9 cellular contexts compared by ENCODE assay signal in the genomic region with DNA sequence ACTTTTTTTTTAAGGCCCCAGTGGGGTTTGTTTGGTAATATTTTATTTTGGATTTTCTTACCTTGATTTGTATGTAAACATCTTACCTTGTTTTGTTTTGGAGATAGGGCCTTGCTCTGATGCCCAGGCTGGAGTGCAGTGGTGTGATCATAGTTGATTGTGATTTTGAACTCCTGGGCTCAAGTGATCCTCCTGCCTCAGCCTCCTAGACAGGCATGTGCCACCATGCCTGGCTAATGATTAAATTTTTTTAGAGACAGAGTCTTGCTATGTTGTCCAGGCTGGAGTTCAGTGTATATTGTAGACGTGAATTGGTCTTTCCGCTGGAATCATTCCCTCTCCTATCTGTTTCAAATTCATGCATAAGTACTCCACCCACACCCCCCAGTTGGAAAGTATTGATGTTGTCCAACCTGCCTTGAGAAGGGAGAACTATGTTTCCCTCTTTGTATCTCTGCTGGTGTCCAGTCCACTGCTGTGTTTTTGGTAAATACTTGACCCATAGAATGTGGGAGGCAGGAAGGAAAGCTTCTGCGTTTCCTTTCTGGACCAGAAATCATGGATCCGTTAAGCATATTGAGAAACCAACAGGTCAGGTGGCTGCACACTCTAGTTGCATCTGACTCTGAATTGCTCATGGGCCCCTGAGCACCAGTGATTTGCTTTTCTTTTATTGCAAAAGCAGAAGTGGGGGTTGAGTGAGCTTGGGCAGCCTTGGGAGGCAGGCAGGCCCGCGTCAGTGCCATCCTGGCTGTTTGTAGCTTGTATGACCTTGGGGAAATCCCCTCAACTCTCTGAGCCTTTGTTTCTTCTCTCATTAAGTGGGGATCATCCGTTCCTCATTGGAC. TPM values are rescaled to one million over a fixed set of nuclear protein-coding genes. Genes with fewer than 3 reads are reported as not detected.
A peak's percentile ranks its signal among the peaks of the same experiment; 100 is the strongest.
DNase-seq lines count a peak whose midpoint lies in the region; ATAC-seq and TF ChIP-seq lines count a peak whose summit lies in the region.
"Had no signal": no experiment of that assay in that cellular context is flagged by ENCODE, and none has a peak within 500 bp of the region (broad histone marks: within the 10 kb centered on the region; RNA-seq: fewer than 3 reads in every experiment).

No MANE protein-coding gene starts in this region.

- TF ChIP-seq POLR2A in IMR-90 (IDR thresholded peaks at IDR 0.05; ENCODE audit: low read depth, low read length) = no peak

- no peak overlapping the region for H2AK9ac ChIP-seq in IMR-90 (replicated peaks; ENCODE audit: low read depth, low read length, poor library complexity)

- no peak overlapping the region for H4K91ac ChIP-seq in IMR-90 (ENCODE audit: insufficient read depth, low read depth, low read length)

- intact Hi-C loops in activated CD8-positive, alpha-beta T cell treated with anti-CD3 and anti-CD28 coated beads for 36 hours (cut with micrococcal nuclease) = no loop called here
- intact Hi-C loops in IMR-90 (cut with micrococcal nuclease) (no loop called here), heart right ventricle (cut with DNase I) (no loop called here)

- H3K56ac ChIP-seq in IMR-90 (ENCODE audit: extremely low read depth, insufficient read depth, low read length) = no peak overlapping the region

- H3K4me1 ChIP-seq in IMR-90 (ENCODE audit: control insufficient read depth, insufficient read depth, low read length) (peaks cover 6% of the 10 kb centered on the region), heart right ventricle (peaks cover 0 to 13% (median 0%) of the 10 kb centered on the region in 9 donors)

- CTCF ChIA-PET in activated CD8-positive, alpha-beta T cell treated with anti-CD3 and anti-CD28 coated beads for 36 hours (lab: Charles Lee) = interaction anchor here (1.5 to 5.7 kb wide), 8 partner anchors 10 to 406 kb away, joined by 3 to 33 read pairs (median 18); a partner anchor contains a TSS
- CTCF ChIA-PET in activated CD8-positive, alpha-beta T cell treated with anti-CD3 and anti-CD28 coated beads, Interleukin-2, amount 10 ng/mL, durations not matched to agents 7 days and 5 days (lab: Charles Lee) = interaction anchor here (0.7 to 2.5 kb wide), 7 partner anchors 9 to 112 kb away, joined by 3 to 11 read pairs (median 5); no protein-coding TSS in a partner anchor
- CTCF ChIA-PET in IMR-90 (lab: Yijun Ruan, JAX) = no interaction called here

- H2BK15ac ChIP-seq in IMR-90 (ENCODE audit: low read depth, low read length) = no peak overlapping the region

- ATAC-seq in activated CD8-positive, alpha-beta T cell treated with anti-CD3 and anti-CD28 coated beads for 36 hours = peak; percentile 24
- no peak for ATAC-seq in activated CD8-positive, alpha-beta T cell treated with anti-CD3 and anti-CD28 coated beads, Interleukin-2, amount 10 ng/mL, durations not matched to agents 7 days and 5 days
- no peak for ATAC-seq in IMR-90 (ENCODE audit: low read depth)
- peak; percentile 99 for ATAC-seq in stimulated activated memory B cell treated with anti-CD40 and anti-IgM and Interleukin-4, amounts not matched to agents 10 μg/mL and 1 μg/mL and 100 μg/mL, for 72 hours
- ATAC-seq in HG02571 (IDR thresholded peaks at IDR 0.05; ENCODE audit: unreplicated experiment) = no peak
- ATAC-seq in heart right ventricle = no peak

- no peak overlapping the region for H3K27ac Mint-ChIP-seq in activated CD8-positive, alpha-beta T cell treated with anti-CD3 and anti-CD28 coated beads for 36 hours
- no peak overlapping the region for H3K27ac Mint-ChIP-seq in activated CD8-positive, alpha-beta T cell treated with anti-CD3 and anti-CD28 coated beads, Interleukin-2, amount 10 ng/mL, durations not matched to agents 7 days and 5 days
- H3K27ac Mint-ChIP-seq in stimulated activated memory B cell treated with anti-CD40 and anti-IgM and Interleukin-4, amounts not matched to agents 10 μg/mL and 1 μg/mL and 100 μg/mL, for 72 hours = peak overlapping the region; percentile 82

- H3K27me3 Mint-ChIP-seq in activated CD8-positive, alpha-beta T cell treated with anti-CD3 and anti-CD28 coated beads for 36 hours = no peaks in the 10 kb centered on the region
- H3K27me3 Mint-ChIP-seq in activated CD8-positive, alpha-beta T cell treated with anti-CD3 and anti-CD28 coated beads, Interleukin-2, amount 10 ng/mL, durations not matched to agents 7 days and 5 days (ENCODE audit: low read depth) = no peaks in the 10 kb centered on the region
- H3K27me3 Mint-ChIP-seq in stimulated activated memory B cell treated with anti-CD40 and anti-IgM and Interleukin-4, amounts not matched to agents 10 μg/mL and 1 μg/mL and 100 μg/mL, for 72 hours = no peaks in the 10 kb centered on the region

- H2BK5ac ChIP-seq in IMR-90 (ENCODE audit: low read depth, low read length, poor library complexity, severe bottlenecking) = no peak overlapping the region

- H3K27me3 ChIP-seq in IMR-90 (ENCODE audit: control insufficient read depth, insufficient read depth, low read length) (no peaks in the 10 kb centered on the region), heart right ventricle (no peaks in the 10 kb centered on the region)

- 0 out of 2 replicates have a peak overlapping the region, but pooled peaks have one; percentile 11 for H3K14ac ChIP-seq in IMR-90 (replicated peaks; ENCODE audit: low read depth, low read length)

- no peaks in the 10 kb centered on the region for H3K9me1 ChIP-seq in IMR-90 (ENCODE audit: insufficient read depth, low read length)

- peak overlapping the region; percentile 51 for H2AFZ ChIP-seq in IMR-90 (replicated peaks; ENCODE audit: low read length, poor library complexity)

- no peak overlapping the region for H2AK5ac ChIP-seq in IMR-90 (ENCODE audit: low read depth, low read length)

- H3K27ac ChIP-seq in IMR-90 (ENCODE audit: insufficient read depth, low read length) = no peak overlapping the region
- H3K27ac ChIP-seq in heart right ventricle = no peak overlapping the region

- no peak overlapping the region for H3K9ac ChIP-seq in IMR-90 (ENCODE audit: low read depth, low read length)

- H3K36me3 Mint-ChIP-seq in activated CD8-positive, alpha-beta T cell treated with anti-CD3 and anti-CD28 coated beads for 36 hours (ENCODE audit: low read depth) = no peaks in the 10 kb centered on the region
- peaks cover 6% of the 10 kb centered on the region for H3K36me3 Mint-ChIP-seq in activated CD8-positive, alpha-beta T cell treated with anti-CD3 and anti-CD28 coated beads, Interleukin-2, amount 10 ng/mL, durations not matched to agents 7 days and 5 days (ENCODE audit: low read depth)
- no peaks in the 10 kb centered on the region for H3K36me3 Mint-ChIP-seq in stimulated activated memory B cell treated with anti-CD40 and anti-IgM and Interleukin-4, amounts not matched to agents 10 μg/mL and 1 μg/mL and 100 μg/mL, for 72 hours

- H3K9me3 ChIP-seq in IMR-90 (ENCODE audit: control insufficient read depth, insufficient read depth, low read length) = no peaks in the 10 kb centered on the region
- H3K9me3 ChIP-seq in heart right ventricle = no peaks in the 10 kb centered on the region

- dilution Hi-C loops in IMR-90 (cut with HindIII; ENCODE audit: low sequenced_read_pairs, unreplicated experiment) = no loop called here

- H3K4me3 ChIP-seq in IMR-90 (ENCODE audit: insufficient read depth, low read depth, low read length) = no peak overlapping the region
- H3K4me3 ChIP-seq in heart right ventricle = no peak overlapping the region

- H4K8ac ChIP-seq in IMR-90 (ENCODE audit: low read depth in 2 of 2, low read length in 2 of 2) = no peak overlapping the region

- no peak for TF ChIP-seq CTCF in activated CD8-positive, alpha-beta T cell treated with anti-CD3 and anti-CD28 coated beads for 36 hours (IDR thresholded peaks at IDR 0.05)
- TF ChIP-seq CTCF in IMR-90 (conservative IDR thresholded peaks at IDR 0.05; ENCODE audit: low read depth, low read length) (no peak), heart right ventricle (IDR thresholded peaks at IDR 0.05) (no peak)

- H3K4me2 ChIP-seq in IMR-90 (ENCODE audit: low read depth, low read length) = no peak overlapping the region

- H3K4me3 Mint-ChIP-seq in activated CD8-positive, alpha-beta T cell treated with anti-CD3 and anti-CD28 coated beads for 36 hours = no peak overlapping the region
- H3K4me3 Mint-ChIP-seq in activated CD8-positive, alpha-beta T cell treated with anti-CD3 and anti-CD28 coated beads, Interleukin-2, amount 10 ng/mL, durations not matched to agents 7 days and 5 days = no peak overlapping the region
- H3K4me3 Mint-ChIP-seq in stimulated activated memory B cell treated with anti-CD40 and anti-IgM and Interleukin-4, amounts not matched to agents 10 μg/mL and 1 μg/mL and 100 μg/mL, for 72 hours = peak overlapping the region; percentile 62

- POLR2A ChIA-PET in activated CD8-positive, alpha-beta T cell treated with anti-CD3 and anti-CD28 coated beads for 36 hours (lab: Charles Lee) = interaction anchor here (1.5 to 1.6 kb wide), 2 partner anchors 101 to 106 kb away, joined by 4 read pairs; a partner anchor contains a TSS
- POLR2A ChIA-PET in activated CD8-positive, alpha-beta T cell treated with anti-CD3 and anti-CD28 coated beads, Interleukin-2, amount 10 ng/mL, durations not matched to agents 7 days and 5 days (lab: Charles Lee) = interaction anchor here (1.4 kb wide), 1 partner anchor 115 kb away, joined by 4 read pairs; a partner anchor contains a TSS
- POLR2A ChIA-PET in IMR-90 (lab: Charles Lee; ENCODE audit: unreplicated experiment) = no interaction called here

- BruUV-seq in IMR-90 (replicated peaks; lab: Mats Ljungman, UMichigan) = no TSS peak

- H4K5ac ChIP-seq in IMR-90 (ENCODE audit: low read depth, low read length) = no peak overlapping the region

- H2BK120ac ChIP-seq in IMR-90 (ENCODE audit: low read depth, low read length) = no peak overlapping the region

- no peak for DNase-seq in activated CD8-positive, alpha-beta T cell treated with anti-CD3 and anti-CD28 coated beads for 36 hours
- DNase-seq in activated CD8-positive, alpha-beta T cell treated with anti-CD3 and anti-CD28 coated beads, Interleukin-2, amount 10 ng/mL, durations not matched to agents 7 days and 5 days = no peak
- DNase-seq in IMR-90 (no peak), dermis blood vessel endothelial cell (peak; percentile 19), heart right ventricle (no peak), NCI-H146 (lab: John Stamatoyannopoulos, UW) (no peak)
- DNase-seq: cortex of kidney had no signal

- H3K4me1 Mint-ChIP-seq in activated CD8-positive, alpha-beta T cell treated with anti-CD3 and anti-CD28 coated beads for 36 hours (ENCODE audit: low read depth) = peaks cover 8% of the 10 kb centered on the region
- H3K4me1 Mint-ChIP-seq in activated CD8-positive, alpha-beta T cell treated with anti-CD3 and anti-CD28 coated beads, Interleukin-2, amount 10 ng/mL, durations not matched to agents 7 days and 5 days (ENCODE audit: low read depth) = peaks cover 24% of the 10 kb centered on the region
- H3K4me1 Mint-ChIP-seq in stimulated activated memory B cell treated with anti-CD40 and anti-IgM and Interleukin-4, amounts not matched to agents 10 μg/mL and 1 μg/mL and 100 μg/mL, for 72 hours = peaks cover 38% of the 10 kb centered on the region

- in situ Hi-C loops in IMR-90 (cut with MboI; ENCODE audit: low sequenced_read_pairs) = no loop called here

- no peak overlapping the region for H3K18ac ChIP-seq in IMR-90 (ENCODE audit: low read depth, low read length)

- H4K20me1 ChIP-seq in IMR-90 (ENCODE audit: insufficient read depth, low read length) = no peaks in the 10 kb centered on the region

- H3K9me3 Mint-ChIP-seq in activated CD8-positive, alpha-beta T cell treated with anti-CD3 and anti-CD28 coated beads for 36 hours = no peaks in the 10 kb centered on the region
- H3K9me3 Mint-ChIP-seq in activated CD8-positive, alpha-beta T cell treated with anti-CD3 and anti-CD28 coated beads, Interleukin-2, amount 10 ng/mL, durations not matched to agents 7 days and 5 days (ENCODE audit: insufficient read depth) = no peaks in the 10 kb centered on the region
- no peaks in the 10 kb centered on the region for H3K9me3 Mint-ChIP-seq in stimulated activated memory B cell treated with anti-CD40 and anti-IgM and Interleukin-4, amounts not matched to agents 10 μg/mL and 1 μg/mL and 100 μg/mL, for 72 hours

- H3K79me1 ChIP-seq in IMR-90 (ENCODE audit: low read depth in 1 of 2, low read length in 2 of 2) = no peaks in the 10 kb centered on the region

- no peak overlapping the region for H3K4ac ChIP-seq in IMR-90 (ENCODE audit: low read depth, low read length)

- no peak overlapping the region for H2BK20ac ChIP-seq in IMR-90 (ENCODE audit: low read depth, low read length)

- no peak overlapping the region for H3K23ac ChIP-seq in IMR-90 (ENCODE audit: low read depth, low read length)

- WGBS in IMR-90 (ENCODE audit: extremely low coverage in 2 of 2, insufficient read length in 1 of 2), 2 experiments = 70% methylated on average over 4 of the region's 7 CpGs; no CpG with 5 or more reads in 1 of the 2 experiments
- WGBS in heart right ventricle, 2 donors = 61 to 64% methylated on average over 7 of the region's 7 CpGs

- H3K36me3 ChIP-seq in IMR-90 (ENCODE audit: control insufficient read depth, insufficient read depth, low read length) = no peaks in the 10 kb centered on the region
- H3K36me3 ChIP-seq in heart right ventricle = no peaks in the 10 kb centered on the region

- TF ChIP-seq RAD21 in IMR-90 (IDR thresholded peaks at IDR 0.05; ENCODE audit: low read length) = no peak

RNA-seq across cellular contexts. Expression of a gene that starts 25.0 kb away (rescaled TPM):
- 10 to 100 TPM; 53.1 to 57.7 TPM for total RNA-seq in activated CD8-positive, alpha-beta T cell treated with anti-CD3 and anti-CD28 coated beads for 36 hours
- 10 to 100 TPM; 65.6 to 67.0 TPM for total RNA-seq in activated CD8-positive, alpha-beta T cell treated with anti-CD3 and anti-CD28 coated beads, Interleukin-2, amount 10 ng/mL, durations not matched to agents 7 days and 5 days
- total RNA-seq in IMR-90 (2012; rRNA removed) (3.2 and 5.8 TPM in 2 replicates), dermis blood vessel endothelial cell (5.1 and 8.1 TPM in 2 replicates), heart right ventricle (1 to 10 TPM in 7 of 10 donors, under 1 TPM in 3; 0.22 to 3.8 (median 1.5) TPM)
- polyA plus RNA-seq in IMR-90 (2012; rRNA removed) (4.0 and 5.6 TPM in 2 replicates), heart right ventricle (under 1 TPM; 0.22 to 0.78 TPM)
- 1.7 and 3.8 TPM in 2 replicates for polyA plus RNA-seq in IMR-90 (2012; cell fraction: cytosol; rRNA removed)
- polyA plus RNA-seq in IMR-90 (2012; cell fraction: nucleus; rRNA removed; ENCODE audit: low replicate concordance) = 1.4 and 3.8 TPM in 2 replicates

Comparison
In these comparisons a context has a peak if more than half of its experiments do, and no peak if none do; other contexts are left out.
1. ATAC-seq: peak in activated CD8-positive, alpha-beta T cell treated with anti-CD3 and anti-CD28 coated beads for 36 hours (single experiment) and stimulated activated memory B cell treated with anti-CD40 and anti-IgM and Interleukin-4, amounts not matched to agents 10 μg/mL and 1 μg/mL and 100 μg/mL, for 72 hours (single experiment); none in activated CD8-positive, alpha-beta T cell treated with anti-CD3 and anti-CD28 coated beads, Interleukin-2, amount 10 ng/mL, durations not matched to agents 7 days and 5 days (single experiment), IMR-90 (single experiment), HG02571 (single experiment) and heart right ventricle (0 of 8).